22 cellular contexts compared by ENCODE assay signal in the genomic region with DNA sequence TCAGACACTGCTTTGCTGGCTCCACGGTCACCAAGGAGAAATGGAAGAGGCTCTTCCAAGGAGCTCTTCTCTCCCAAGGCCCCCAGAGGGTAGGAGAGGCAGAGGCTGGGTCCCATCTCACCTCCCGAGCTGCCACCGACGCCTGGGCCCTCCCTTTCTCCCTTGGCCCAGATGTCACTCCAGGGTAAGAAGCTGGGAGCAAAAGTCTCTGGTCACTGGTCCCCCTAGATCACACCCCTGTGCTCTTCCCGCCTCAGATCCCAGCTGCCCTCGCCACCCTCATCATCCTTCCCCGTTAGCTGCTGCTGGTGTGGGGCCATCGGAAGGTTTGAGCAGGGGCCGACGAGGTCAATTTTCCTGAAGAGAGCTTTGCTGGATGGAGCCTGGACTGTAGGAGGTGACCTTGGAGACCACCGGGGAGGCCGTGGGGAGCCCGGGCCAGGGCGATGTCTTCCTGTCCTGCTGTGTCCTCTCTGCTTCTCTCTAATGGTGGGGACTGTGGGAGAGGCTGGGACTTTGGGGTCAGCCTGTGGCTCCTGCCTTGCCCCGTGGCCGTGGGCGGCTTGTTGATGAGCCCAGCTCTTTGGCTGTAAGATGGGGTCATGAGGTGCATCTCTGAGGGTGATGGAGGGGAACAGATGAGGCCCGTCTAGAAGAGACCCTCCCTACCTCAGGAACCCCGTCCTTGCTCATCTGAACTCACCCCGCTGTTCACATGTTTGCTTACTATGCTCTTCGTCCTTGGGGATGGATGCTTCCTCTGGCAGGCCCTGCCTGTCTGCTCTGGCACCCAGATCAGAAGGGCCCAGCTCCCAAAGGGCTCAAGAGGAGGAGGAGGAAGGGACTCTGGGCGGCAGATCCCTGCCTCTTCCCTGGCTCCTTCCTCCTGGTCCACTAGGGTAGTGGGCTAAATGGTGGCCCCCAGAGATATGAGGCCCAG. TPM values are rescaled to one million over a fixed set of nuclear protein-coding genes. Genes with fewer than 3 reads are reported as not detected.
A peak's percentile ranks its signal among the peaks of the same experiment; 100 is the strongest.
DNase-seq lines count a peak whose midpoint lies in the region; ATAC-seq and TF ChIP-seq lines count a peak whose summit lies in the region.
"Had no signal": no experiment of that assay in that cellular context is flagged by ENCODE, and none has a peak within 500 bp of the region (broad histone marks: within the 10 kb centered on the region; RNA-seq: fewer than 3 reads in every experiment).

No MANE protein-coding gene starts in this region.

- POLR2A ChIA-PET in CD4-positive, alpha-beta T cell (lab: Charles Lee), result interaction anchor here (1.5 kb wide), 1 partner anchor 11 kb away, joined by 4 read pairs; the partner anchor contains the start of gene RHBDF2
- POLR2A ChIA-PET in naive thymus-derived CD4-positive, alpha-beta T cell (lab: Charles Lee), result interaction anchor here (0.6 to 3.8 kb wide), 6 partner anchors 11 to 188 kb away, joined by 3 to 21 read pairs (median 3); partner anchors contain the start of gene RHBDF2

- peak overlapping the region; percentile 40 for H3K4me3 Mint-ChIP-seq in T-helper 1 cell treated with Interleukin-12 subunit alpha and Interleukin-12 subunit beta and Interleukin-4 antibody, amounts not matched to agents 30 μg/mL and 1 μg/mL, for 36 hours
- no peak overlapping the region for H3K4me3 Mint-ChIP-seq in CD4-positive, alpha-beta T cell
- no peak overlapping the region for H3K4me3 Mint-ChIP-seq in activated T-helper 2 cell treated with anti-CD3 and anti-CD28 coated beads, Interferon-gamma antibody, Interleukin-2, Interleukin-4, amounts not matched to agents 10 μg/mL and 5 μg/mL and 100 μg/mL, durations not matched to agents 14 hours and 24 hours and 36 hours (ENCODE audit: low read depth)
- H3K4me3 Mint-ChIP-seq in naive thymus-derived CD4-positive, alpha-beta T cell, result peak overlapping the region in 3 of 10 donors; percentile 5 to 51 (median 39)
- H3K4me3 Mint-ChIP-seq: nephron progenitor cell had no signal

- no peaks in the 10 kb centered on the region for H3K9me3 ChIP-seq in CD4-positive, alpha-beta T cell (ENCODE audit: control insufficient read depth, low read length)
- no peaks in the 10 kb centered on the region for H3K9me3 ChIP-seq in naive thymus-derived CD4-positive, alpha-beta T cell (ENCODE audit: control insufficient read depth in 2 of 3, low read length in 3 of 3)
- H3K9me3 ChIP-seq: psoas muscle had no signal

- no peaks in the 10 kb centered on the region for H3K36me3 ChIP-seq in naive thymus-derived CD4-positive, alpha-beta T cell (ENCODE audit: control insufficient read depth in 2 of 3, insufficient read depth in 3 of 3, low read length in 3 of 3)

- H3K27ac Mint-ChIP-seq in T-helper 1 cell treated with Interleukin-12 subunit alpha and Interleukin-12 subunit beta and Interleukin-4 antibody, amounts not matched to agents 30 μg/mL and 1 μg/mL, for 36 hours, result peak overlapping the region; percentile 81
- peak overlapping the region; percentile 98 for H3K27ac Mint-ChIP-seq in CD4-positive, alpha-beta T cell
- H3K27ac Mint-ChIP-seq in activated T-helper 2 cell treated with anti-CD3 and anti-CD28 coated beads, Interferon-gamma antibody, Interleukin-2, Interleukin-4, amounts not matched to agents 10 μg/mL and 5 μg/mL and 100 μg/mL, durations not matched to agents 14 hours and 24 hours and 36 hours, result peak overlapping the region; percentile 61
- H3K27ac Mint-ChIP-seq in naive thymus-derived CD4-positive, alpha-beta T cell, result peak overlapping the region; percentile 84 to 100 (median 96)
- H3K27ac Mint-ChIP-seq: nephron progenitor cell had no signal

- peak overlapping the region; percentile 21 for H3K27ac ChIP-seq in CD4-positive, alpha-beta T cell (ENCODE audit: low read depth, low read length)
- H3K27ac ChIP-seq in naive thymus-derived CD4-positive, alpha-beta T cell (ENCODE audit: low read depth, low read length), result peak overlapping the region; percentile 28
- H3K27ac ChIP-seq: 22Rv1, psoas muscle had no signal

- DNase-seq in T-helper 1 cell, result no peak
- DNase-seq in CD4-positive, alpha-beta T cell, result no peak
- DNase-seq in activated T-helper 2 cell treated with anti-CD3 and anti-CD28 coated beads, Interferon-gamma antibody, Interleukin-2, Interleukin-4, amounts not matched to agents 10 μg/mL and 5 μg/mL and 100 μg/mL, durations not matched to agents 14 hours and 24 hours and 36 hours (ENCODE audit: low spot score), result no peak
- no peak for DNase-seq in naive thymus-derived CD4-positive, alpha-beta T cell
- DNase-seq in activated CD4-positive, CD25-positive, alpha-beta regulatory T cell treated with anti-CD3 and anti-CD28 coated beads, Interleukin-2, amount 50 U/mL, for 72 hours, result no peak
- DNase-seq in central memory CD4-positive, alpha-beta T cell, result no peak
- DNase-seq: activated CD4-positive, alpha-beta T cell treated with anti-CD3 and anti-CD28 coated beads for 1 hour; activated T-cell treated with anti-CD3 and anti-CD28 coated beads for 4 hours; amygdala; mammary epithelial cell; NCI-H187 treated with DMSO at 0.1 percent for 48 hours; nephron progenitor cell; psoas muscle; stimulated activated CD4-positive, alpha-beta T cell treated with anti-CD3 and anti-CD28 coated beads, Interleukin-4, amount 100 ng/mL, for 4 hours had no signal

- TF ChIP-seq CTCF in CD4-positive, alpha-beta T cell (IDR thresholded peaks at IDR 0.05), result no peak

- no peaks in the 10 kb centered on the region for H3K36me3 Mint-ChIP-seq in T-helper 1 cell treated with Interleukin-12 subunit alpha and Interleukin-12 subunit beta and Interleukin-4 antibody, amounts not matched to agents 30 μg/mL and 1 μg/mL, for 36 hours (ENCODE audit: low read depth)
- no peaks in the 10 kb centered on the region for H3K36me3 Mint-ChIP-seq in CD4-positive, alpha-beta T cell (ENCODE audit: low read depth)
- H3K36me3 Mint-ChIP-seq in activated T-helper 2 cell treated with anti-CD3 and anti-CD28 coated beads, Interferon-gamma antibody, Interleukin-2, Interleukin-4, amounts not matched to agents 10 μg/mL and 5 μg/mL and 100 μg/mL, durations not matched to agents 14 hours and 24 hours and 36 hours (ENCODE audit: low read depth), result no peaks in the 10 kb centered on the region
- peaks cover 0 to 7% (median 0%) of the 10 kb centered on the region in 5 donors for H3K36me3 Mint-ChIP-seq in naive thymus-derived CD4-positive, alpha-beta T cell

- H3K27me3 ChIP-seq in CD4-positive, alpha-beta T cell (ENCODE audit: control insufficient read depth, insufficient read depth, low read length), result no peaks in the 10 kb centered on the region
- no peaks in the 10 kb centered on the region for H3K27me3 ChIP-seq in naive thymus-derived CD4-positive, alpha-beta T cell (ENCODE audit: control insufficient read depth in 2 of 2, insufficient read depth in 2 of 2, low read length in 2 of 2)

- peaks cover 8% of the 10 kb centered on the region for H3K27me3 Mint-ChIP-seq in T-helper 1 cell treated with Interleukin-12 subunit alpha and Interleukin-12 subunit beta and Interleukin-4 antibody, amounts not matched to agents 30 μg/mL and 1 μg/mL, for 36 hours (ENCODE audit: low read depth)
- H3K27me3 Mint-ChIP-seq in CD4-positive, alpha-beta T cell, result no peaks in the 10 kb centered on the region
- H3K27me3 Mint-ChIP-seq in activated T-helper 2 cell treated with anti-CD3 and anti-CD28 coated beads, Interferon-gamma antibody, Interleukin-2, Interleukin-4, amounts not matched to agents 10 μg/mL and 5 μg/mL and 100 μg/mL, durations not matched to agents 14 hours and 24 hours and 36 hours (ENCODE audit: low read depth), result peaks cover 6% of the 10 kb centered on the region
- H3K27me3 Mint-ChIP-seq in naive thymus-derived CD4-positive, alpha-beta T cell, result peaks cover 0 to 16% (median 0%) of the 10 kb centered on the region in 5 donors

- CTCF ChIA-PET in CD4-positive, alpha-beta T cell (lab: Charles Lee), result interaction anchor here (1.1 to 3.1 kb wide), 2 partner anchors 10 to 59 kb away, joined by 5 to 10 read pairs; partner anchors contain the start of gene UBE2O
- CTCF ChIA-PET in naive thymus-derived CD4-positive, alpha-beta T cell (lab: Charles Lee), result interaction anchor here (0.7 to 1.8 kb wide), 4 partner anchors 10 to 114 kb away, joined by 3 to 5 read pairs (median 4); partner anchors contain the start of gene AANAT

- intact Hi-C loops in CD4-positive, alpha-beta T cell (cut with DNase I, micrococcal nuclease), result no loop called here
- intact Hi-C loops in activated T-helper 2 cell treated with anti-CD3 and anti-CD28 coated beads, Interferon-gamma antibody, Interleukin-2, Interleukin-4, amounts not matched to agents 10 μg/mL and 5 μg/mL and 100 μg/mL, durations not matched to agents 14 hours and 24 hours and 36 hours (cut with micrococcal nuclease), result no loop called here
- intact Hi-C loops in naive thymus-derived CD4-positive, alpha-beta T cell (cut with micrococcal nuclease), result no loop called here

- H3K9me3 Mint-ChIP-seq in T-helper 1 cell treated with Interleukin-12 subunit alpha and Interleukin-12 subunit beta and Interleukin-4 antibody, amounts not matched to agents 30 μg/mL and 1 μg/mL, for 36 hours, result no peaks in the 10 kb centered on the region
- no peaks in the 10 kb centered on the region for H3K9me3 Mint-ChIP-seq in CD4-positive, alpha-beta T cell
- H3K9me3 Mint-ChIP-seq in activated T-helper 2 cell treated with anti-CD3 and anti-CD28 coated beads, Interferon-gamma antibody, Interleukin-2, Interleukin-4, amounts not matched to agents 10 μg/mL and 5 μg/mL and 100 μg/mL, durations not matched to agents 14 hours and 24 hours and 36 hours, result no peaks in the 10 kb centered on the region
- peaks cover 0 to 4% (median 0%) of the 10 kb centered on the region in 11 donors for H3K9me3 Mint-ChIP-seq in naive thymus-derived CD4-positive, alpha-beta T cell
- H3K9me3 Mint-ChIP-seq: nephron progenitor cell had no signal

- H3K4me1 Mint-ChIP-seq in T-helper 1 cell treated with Interleukin-12 subunit alpha and Interleukin-12 subunit beta and Interleukin-4 antibody, amounts not matched to agents 30 μg/mL and 1 μg/mL, for 36 hours (ENCODE audit: low read depth), result peaks cover 50% of the 10 kb centered on the region
- H3K4me1 Mint-ChIP-seq in CD4-positive, alpha-beta T cell (ENCODE audit: low read depth), result peaks cover 31% of the 10 kb centered on the region
- peaks cover 42% of the 10 kb centered on the region for H3K4me1 Mint-ChIP-seq in activated T-helper 2 cell treated with anti-CD3 and anti-CD28 coated beads, Interferon-gamma antibody, Interleukin-2, Interleukin-4, amounts not matched to agents 10 μg/mL and 5 μg/mL and 100 μg/mL, durations not matched to agents 14 hours and 24 hours and 36 hours (ENCODE audit: low read depth)
- H3K4me1 Mint-ChIP-seq in naive thymus-derived CD4-positive, alpha-beta T cell, result peaks cover 25 to 55% (median 30%) of the 10 kb centered on the region in 7 donors

- H3K4me1 ChIP-seq in naive thymus-derived CD4-positive, alpha-beta T cell (ENCODE audit: control insufficient read depth in 2 of 2, insufficient read depth in 2 of 2, low read length in 2 of 2), result peaks cover 32 to 51% of the 10 kb centered on the region in 2 donors

- ATAC-seq in CD4-positive, alpha-beta T cell (ENCODE audit: poor library complexity), result no peak
- ATAC-seq in naive thymus-derived CD4-positive, alpha-beta T cell, result no peak
- no peak for ATAC-seq in HG02610 (IDR thresholded peaks at IDR 0.05; ENCODE audit: unreplicated experiment)
- ATAC-seq: psoas muscle had no signal

- no peak overlapping the region for H3K4me3 ChIP-seq in naive thymus-derived CD4-positive, alpha-beta T cell (ENCODE audit: low read length)
- H3K4me3 ChIP-seq: psoas muscle, smooth muscle cell had no signal

RNA-seq across cellular contexts. Expression of gene RHBDF2, which starts 11.4 kb away (rescaled TPM):
- total RNA-seq in CD4-positive, alpha-beta T cell, result 10 to 100 TPM; 22.6 to 24.9 TPM
- 45.3 and 48.5 TPM in 2 replicates for total RNA-seq in activated T-helper 2 cell treated with anti-CD3 and anti-CD28 coated beads, Interferon-gamma antibody, Interleukin-2, Interleukin-4, amounts not matched to agents 10 μg/mL and 5 μg/mL and 100 μg/mL, durations not matched to agents 14 hours and 24 hours and 36 hours
- 100 to 1,000 TPM in 1 of 5 experiments, 10 to 100 TPM in 4; 31.1 to 119 (median 35.4) TPM for total RNA-seq in naive thymus-derived CD4-positive, alpha-beta T cell
- polyA plus RNA-seq in naive thymus-derived CD4-positive, alpha-beta T cell, result 1 to 10 TPM; 2.9 to 7.5 TPM

RNA-seq across cellular contexts. Expression of gene CYGB, which starts 24.9 kb away (rescaled TPM):
- total RNA-seq in CD4-positive, alpha-beta T cell, result not detected
- not detected in 2 replicates for total RNA-seq in activated T-helper 2 cell treated with anti-CD3 and anti-CD28 coated beads, Interferon-gamma antibody, Interleukin-2, Interleukin-4, amounts not matched to agents 10 μg/mL and 5 μg/mL and 100 μg/mL, durations not matched to agents 14 hours and 24 hours and 36 hours
- total RNA-seq in naive thymus-derived CD4-positive, alpha-beta T cell, result not detected
- under 1 TPM; 0.33 to 0.35 TPM for polyA plus RNA-seq in naive thymus-derived CD4-positive, alpha-beta T cell

RNA-seq across cellular contexts. Expression of gene PRCD, which starts 27.2 kb away (rescaled TPM):
- not detected for total RNA-seq in CD4-positive, alpha-beta T cell
- not detected in 2 replicates for total RNA-seq in activated T-helper 2 cell treated with anti-CD3 and anti-CD28 coated beads, Interferon-gamma antibody, Interleukin-2, Interleukin-4, amounts not matched to agents 10 μg/mL and 5 μg/mL and 100 μg/mL, durations not matched to agents 14 hours and 24 hours and 36 hours
- total RNA-seq in naive thymus-derived CD4-positive, alpha-beta T cell, result not detected
- 1 to 10 TPM in 1 of 2 donors, not detected in 1; 1.3 TPM for polyA plus RNA-seq in naive thymus-derived CD4-positive, alpha-beta T cell
- total RNA-seq: kidney epithelial cell had no signal

RNA-seq across cellular contexts. Expression of gene AANAT, which starts 45.2 kb away (rescaled TPM):
- total RNA-seq in CD4-positive, alpha-beta T cell, result under 1 TPM in 1 of 2 experiments, not detected in 1; 0.14 TPM
- total RNA-seq in activated T-helper 2 cell treated with anti-CD3 and anti-CD28 coated beads, Interferon-gamma antibody, Interleukin-2, Interleukin-4, amounts not matched to agents 10 μg/mL and 5 μg/mL and 100 μg/mL, durations not matched to agents 14 hours and 24 hours and 36 hours, result 0.18 TPM in 1 of 2 replicates, not detected in the other
- not detected for total RNA-seq in naive thymus-derived CD4-positive, alpha-beta T cell
- polyA plus RNA-seq in naive thymus-derived CD4-positive, alpha-beta T cell, result not detected
- total RNA-seq: frontal cortex, kidney epithelial cell, mammary epithelial cell, psoas muscle, smooth muscle cell, subcutaneous adipose tissue had no signal
- polyA plus RNA-seq: esophagus, smooth muscle cell had no signal

RNA-seq across cellular contexts. Expression of gene UBE2O, which starts 59.7 kb away (rescaled TPM):
- 10 to 100 TPM; 22.7 to 25.1 TPM for total RNA-seq in CD4-positive, alpha-beta T cell
- 46.0 and 46.5 TPM in 2 replicates for total RNA-seq in activated T-helper 2 cell treated with anti-CD3 and anti-CD28 coated beads, Interferon-gamma antibody, Interleukin-2, Interleukin-4, amounts not matched to agents 10 μg/mL and 5 μg/mL and 100 μg/mL, durations not matched to agents 14 hours and 24 hours and 36 hours
- 10 to 100 TPM; 32.6 to 50.8 (median 41.6) TPM for total RNA-seq in naive thymus-derived CD4-positive, alpha-beta T cell
- polyA plus RNA-seq in naive thymus-derived CD4-positive, alpha-beta T cell, result 10 to 100 TPM in 1 of 2 donors, 1 to 10 TPM in 1; 8.7 to 15.4 TPM
